Comparison of ENCODE assay signal across 29 cellular contexts in the genomic region with DNA sequence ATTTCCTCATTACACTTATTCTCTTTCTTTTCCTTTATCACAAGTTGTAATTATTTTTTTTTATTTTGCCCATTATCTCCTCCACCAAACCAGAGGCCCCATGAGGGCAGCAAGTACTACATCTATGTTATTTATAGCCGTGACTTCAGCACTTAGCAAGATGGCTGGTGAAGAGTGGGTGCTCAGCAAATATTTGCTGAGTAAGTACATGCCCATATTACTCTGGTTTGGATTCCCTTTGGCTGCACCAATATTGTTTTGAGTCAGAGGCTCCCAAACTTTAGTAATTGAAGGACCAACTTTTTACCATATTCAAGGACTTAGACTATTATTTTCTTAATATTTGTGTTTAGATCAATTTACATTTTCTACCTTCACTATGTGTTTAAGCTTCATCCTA.
"Had no signal": no experiment of that assay in that cellular context is flagged by ENCODE, and none has a peak within 500 bp of the region (broad histone marks: within the 10 kb centered on the region; RNA-seq: fewer than 3 reads in every experiment).

No MANE protein-coding gene starts in this region.

- H3K27me3 ChIP-seq: colonic mucosa, foreskin keratinocyte had no signal

- DNase-seq: colonic mucosa; cortex of kidney; dermis blood vessel endothelial cell; dorsolateral prefrontal cortex; effector CD4-positive, alpha-beta T cell; effector CD8-positive, alpha-beta T cell; effector memory CD4-positive, alpha-beta T cell; effector memory CD8-positive, alpha-beta T cell; endodermal cell; erythroblast; esophagus squamous epithelium; foreskin fibroblast; foreskin keratinocyte; foreskin melanocyte; gastrocnemius medialis; glutamatergic neuron; head of caudate nucleus; heart left ventricle; heart right ventricle had no signal

- H3K4me1 ChIP-seq: colonic mucosa, foreskin keratinocyte, gastrocnemius medialis had no signal

- H3K4me3 Mint-ChIP-seq: dendritic cell treated with granulocyte-macrophage colony-stimulating factor and Interleukin-4, amounts not matched to agents 40 ng/mL and 50 ng/mL, for 4 days; effector memory CD8-positive, alpha-beta T cell; endodermal cell had no signal

- H3K9me3 Mint-ChIP-seq: dendritic cell treated with granulocyte-macrophage colony-stimulating factor and Interleukin-4, amounts not matched to agents 40 ng/mL and 50 ng/mL, for 4 days; effector memory CD8-positive, alpha-beta T cell; endodermal cell had no signal

- H3K36me3 ChIP-seq: colonic mucosa, esophagus muscularis mucosa, esophagus squamous epithelium, gastrocnemius medialis, gastroesophageal sphincter, heart left ventricle, heart right ventricle had no signal

- H3K4me1 Mint-ChIP-seq: endodermal cell had no signal

- H3K27ac Mint-ChIP-seq: dendritic cell treated with granulocyte-macrophage colony-stimulating factor and Interleukin-4, amounts not matched to agents 40 ng/mL and 50 ng/mL, for 4 days; endodermal cell had no signal

- FAIRE-seq: colon, endometrium, endothelial cell of umbilical vein, frontal cortex had no signal

- ATAC-seq: effector memory CD8-positive, alpha-beta T cell; esophagus mucosa; foreskin keratinocyte; gastrocnemius medialis; gastroesophageal sphincter; heart left ventricle; heart right ventricle had no signal

- H3K9me3 ChIP-seq: colonic mucosa, esophagus squamous epithelium, gastrocnemius medialis had no signal

- H3K27ac ChIP-seq: colonic mucosa, coronary artery, dorsolateral prefrontal cortex, epithelial cell of prostate, esophagus muscularis mucosa, esophagus squamous epithelium, foreskin keratinocyte, gastrocnemius medialis, gastroesophageal sphincter, heart left ventricle, heart right ventricle had no signal

- H3K4me3 ChIP-seq: colonic mucosa, coronary artery, dorsolateral prefrontal cortex, esophagus muscularis mucosa, esophagus squamous epithelium, gastrocnemius medialis, gastroesophageal sphincter, heart left ventricle, heart right ventricle had no signal
